11 cellular contexts compared by ENCODE assay signal in the genomic region with DNA sequence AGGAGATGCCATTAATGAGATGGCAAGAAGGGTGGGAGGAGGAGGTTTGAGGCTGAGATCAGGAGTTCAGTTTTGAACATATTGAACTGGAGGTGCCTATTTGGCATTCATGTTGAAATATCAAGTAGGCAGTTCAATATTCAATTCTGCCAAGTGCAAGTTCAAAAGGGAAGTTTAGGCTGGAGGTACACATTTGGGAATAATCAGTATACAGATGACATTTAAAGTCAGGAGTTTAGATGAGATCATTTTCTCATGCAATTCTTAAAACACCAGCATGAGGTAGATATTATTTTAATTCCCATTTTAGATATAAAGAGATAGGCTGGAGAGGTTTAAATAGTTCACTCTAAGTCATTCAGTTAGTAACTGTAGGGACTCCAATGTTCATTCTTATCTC.
"Had no signal": no experiment of that assay in that cellular context is flagged by ENCODE, and none has a peak within 500 bp of the region (broad histone marks: within the 10 kb centered on the region; RNA-seq: fewer than 3 reads in every experiment).

No MANE protein-coding gene starts in this region.

- H3K27me3 ChIP-seq: ovary had no signal

- H3K9me3 Mint-ChIP-seq: activated CD4-positive, alpha-beta memory T cell treated with anti-CD3 and anti-CD28 coated beads, Interleukin-2, amount 10 ng/mL, durations not matched to agents 7 days and 5 days; activated naive CD8-positive, alpha-beta T cell treated with anti-CD3 and anti-CD28 coated beads, Interleukin-2, amount 50 U/mL, for 24 hours; nephron; stimulated activated naive CD8-positive, alpha-beta T cell treated with anti-CD3 and anti-CD28 coated beads, Interleukin-15, amount 100 ng/mL, for 72 hours had no signal

- DNase-seq: activated CD4-positive, alpha-beta memory T cell treated with anti-CD3 and anti-CD28 coated beads, Interleukin-2, amount 10 ng/mL, durations not matched to agents 7 days and 5 days; activated CD4-positive, alpha-beta T cell treated with anti-CD3 and anti-CD28 coated beads for 36 hours; activated naive CD8-positive, alpha-beta T cell treated with anti-CD3 and anti-CD28 coated beads, Interleukin-2, amount 50 U/mL, for 24 hours; effector CD4-positive, alpha-beta T cell; mucosa of descending colon; ovary; stimulated activated CD4-positive, alpha-beta T cell treated with anti-CD3 and anti-CD28 coated beads, Interleukin-2, amount 100 ng/mL, for 48 hours; stimulated activated naive CD8-positive, alpha-beta T cell treated with anti-CD3 and anti-CD28 coated beads, Interleukin-15, amount 100 ng/mL, for 72 hours; T-helper 9 cell had no signal

- H3K27me3 Mint-ChIP-seq: activated CD4-positive, alpha-beta memory T cell treated with anti-CD3 and anti-CD28 coated beads, Interleukin-2, amount 10 ng/mL, durations not matched to agents 7 days and 5 days; activated CD4-positive, alpha-beta T cell treated with anti-CD3 and anti-CD28 coated beads for 36 hours; activated naive CD8-positive, alpha-beta T cell treated with anti-CD3 and anti-CD28 coated beads, Interleukin-2, amount 50 U/mL, for 24 hours; stimulated activated naive CD8-positive, alpha-beta T cell treated with anti-CD3 and anti-CD28 coated beads, Interleukin-15, amount 100 ng/mL, for 72 hours had no signal

- ATAC-seq: activated CD4-positive, alpha-beta T cell treated with anti-CD3 and anti-CD28 coated beads for 36 hours; activated naive CD8-positive, alpha-beta T cell treated with anti-CD3 and anti-CD28 coated beads, Interleukin-2, amount 50 U/mL, for 24 hours; mucosa of descending colon; stimulated activated naive CD8-positive, alpha-beta T cell treated with anti-CD3 and anti-CD28 coated beads, Interleukin-15, amount 100 ng/mL, for 72 hours had no signal

- H3K36me3 ChIP-seq: ovary, thoracic aorta had no signal

- H3K27ac Mint-ChIP-seq: activated CD4-positive, alpha-beta memory T cell treated with anti-CD3 and anti-CD28 coated beads, Interleukin-2, amount 10 ng/mL, durations not matched to agents 7 days and 5 days; activated CD4-positive, alpha-beta T cell treated with anti-CD3 and anti-CD28 coated beads for 36 hours; activated naive CD8-positive, alpha-beta T cell treated with anti-CD3 and anti-CD28 coated beads, Interleukin-2, amount 50 U/mL, for 24 hours; nephron had no signal

- H3K27ac ChIP-seq: ovary had no signal

- H3K4me1 Mint-ChIP-seq: activated CD4-positive, alpha-beta T cell treated with anti-CD3 and anti-CD28 coated beads for 36 hours; nephron had no signal

- H3K4me3 Mint-ChIP-seq: activated CD4-positive, alpha-beta memory T cell treated with anti-CD3 and anti-CD28 coated beads, Interleukin-2, amount 10 ng/mL, durations not matched to agents 7 days and 5 days; activated CD4-positive, alpha-beta T cell treated with anti-CD3 and anti-CD28 coated beads for 36 hours; activated naive CD8-positive, alpha-beta T cell treated with anti-CD3 and anti-CD28 coated beads, Interleukin-2, amount 50 U/mL, for 24 hours; nephron; stimulated activated naive CD8-positive, alpha-beta T cell treated with anti-CD3 and anti-CD28 coated beads, Interleukin-15, amount 100 ng/mL, for 72 hours had no signal

- H3K9me3 ChIP-seq: mucosa of descending colon, ovary, thoracic aorta had no signal

- H3K4me3 ChIP-seq: mucosa of descending colon, ovary, thoracic aorta had no signal
